ENCODE assay signal across 7 cellular contexts in genomic region chr3:30680789-30681188, GRCh38.
DNase-seq lines count a peak whose midpoint lies in the region; ATAC-seq and TF ChIP-seq lines count a peak whose summit lies in the region.

No MANE protein-coding gene starts in this region.

- H3K9me3 Mint-ChIP-seq in HFFc6 = no peaks in the 10 kb centered on the region
- no peaks in the 10 kb centered on the region for H3K9me3 Mint-ChIP-seq in stimulated activated effector memory CD8-positive, alpha-beta T cell treated with anti-CD3 and anti-CD28 coated beads, Interleukin-12 subunit alpha, Interleukin-12 subunit beta, amount 100 ng/mL, for 72 hours

- peaks cover 76% of the 10 kb centered on the region for H3K4me1 Mint-ChIP-seq in HFFc6 (ENCODE audit: low read depth)
- H3K4me1 Mint-ChIP-seq in stimulated activated effector memory CD8-positive, alpha-beta T cell treated with anti-CD3 and anti-CD28 coated beads, Interleukin-12 subunit alpha, Interleukin-12 subunit beta, amount 100 ng/mL, for 72 hours = peaks cover 90% of the 10 kb centered on the region

- peak overlapping the region; percentile 68 for H3K4me3 Mint-ChIP-seq in HFFc6
- peak overlapping the region; percentile 11 for H3K4me3 Mint-ChIP-seq in stimulated activated effector memory CD8-positive, alpha-beta T cell treated with anti-CD3 and anti-CD28 coated beads, Interleukin-12 subunit alpha, Interleukin-12 subunit beta, amount 100 ng/mL, for 72 hours

- H3K27me3 Mint-ChIP-seq in HFFc6 (ENCODE audit: insufficient read depth) = no peaks in the 10 kb centered on the region; the same call in 1 of the 2 replicates

- TF ChIP-seq CTCF in HFFc6 (IDR thresholded peaks at IDR 0.05) = no peak

- H3K27ac Mint-ChIP-seq in HFFc6 = peak overlapping the region; percentile 82
- peak overlapping the region; percentile 52 for H3K27ac Mint-ChIP-seq in stimulated activated effector memory CD8-positive, alpha-beta T cell treated with anti-CD3 and anti-CD28 coated beads, Interleukin-12 subunit alpha, Interleukin-12 subunit beta, amount 100 ng/mL, for 72 hours

- peaks cover 75% of the 10 kb centered on the region for H3K36me3 Mint-ChIP-seq in HFFc6 (ENCODE audit: low read depth)
- H3K36me3 Mint-ChIP-seq in stimulated activated effector memory CD8-positive, alpha-beta T cell treated with anti-CD3 and anti-CD28 coated beads, Interleukin-12 subunit alpha, Interleukin-12 subunit beta, amount 100 ng/mL, for 72 hours = peaks cover 99% of the 10 kb centered on the region

- no peak for DNase-seq in HFFc6
- peak in 52 of 56 donors; percentile 15 to 89 (median 70) for DNase-seq in amygdala (lab: John Stamatoyannopoulos, UW)
- DNase-seq in iPS-NIHi11 (ENCODE audit: low spot score) = peak; percentile 29
- DNase-seq in stimulated activated effector memory CD8-positive, alpha-beta T cell treated with anti-CD3 and anti-CD28 coated beads, Interleukin-12 subunit alpha, Interleukin-12 subunit beta, amount 100 ng/mL, for 72 hours (ENCODE audit: low spot score in 2 of 2) = no peak
- DNase-seq in NCI-H1694 treated with DMSO at 0.1 percent for 48 hours (lab: John Stamatoyannopoulos, UW) = no peak
- DNase-seq in COLO668 (lab: John Stamatoyannopoulos, UW; ENCODE audit: unreplicated experiment) = no peak
- DNase-seq in NCI-H146 treated with DMSO at 0.1 percent for 48 hours (lab: John Stamatoyannopoulos, UW; ENCODE audit: unreplicated experiment) = no peak

- ATAC-seq in stimulated activated effector memory CD8-positive, alpha-beta T cell treated with anti-CD3 and anti-CD28 coated beads, Interleukin-12 subunit alpha, Interleukin-12 subunit beta, amount 100 ng/mL, for 72 hours = no peak

Comparison
In these comparisons a context has a peak if more than half of its experiments do, and no peak if none do; other contexts are left out.
1. DNase-seq: peak in amygdala (52 of 56) and iPS-NIHi11 (single experiment); none in HFFc6 (single experiment), stimulated activated effector memory CD8-positive, alpha-beta T cell treated with anti-CD3 and anti-CD28 coated beads, Interleukin-12 subunit alpha, Interleukin-12 subunit beta, amount 100 ng/mL, for 72 hours (0 of 2), NCI-H1694 treated with DMSO at 0.1 percent for 48 hours (single experiment), COLO668 (single experiment) and NCI-H146 treated with DMSO at 0.1 percent for 48 hours (single experiment).